ENCODE assay signal across 9 cellular contexts in genomic region chr11:31809857-31810778, GRCh38. TPM values are rescaled to one million over a fixed set of nuclear protein-coding genes. Genes with fewer than 3 reads are reported as not detected.
DNase-seq lines count a peak whose midpoint lies in the region; ATAC-seq and TF ChIP-seq lines count a peak whose summit lies in the region.
"Had no signal": no experiment of that assay in that cellular context is flagged by ENCODE, and none has a peak within 500 bp of the region (broad histone marks: within the 10 kb centered on the region; RNA-seq: fewer than 3 reads in every experiment).

No MANE protein-coding gene starts in this region.

- 2 to 3% methylated on average over 86 to 91 of the region's 91 CpGs for WGBS in aorta, 2 donors

- no peaks in the 10 kb centered on the region for H3K9me3 ChIP-seq in aorta (ENCODE audit: control insufficient read depth, low read length)

- H3K27ac Mint-ChIP-seq in chondrocyte (ENCODE audit: unreplicated experiment) = no peak overlapping the region

- no peak overlapping the region for H3K27ac ChIP-seq in aorta (ENCODE audit: low read depth in 1 of 2, low read length in 2 of 2)
- H3K27ac ChIP-seq: epithelial cell of prostate had no signal

- no peaks in the 10 kb centered on the region for H3K36me3 Mint-ChIP-seq in chondrocyte (ENCODE audit: low read depth)

- H3K36me3 ChIP-seq in aorta (ENCODE audit: control insufficient read depth in 1 of 2, insufficient read depth in 2 of 2, low read length in 1 of 2) = no peaks in the 10 kb centered on the region

- ATAC-seq in aorta (ENCODE audit: low FRiP score) (peak; percentile 27), HG03196 (IDR thresholded peaks at IDR 0.05; ENCODE audit: unreplicated experiment) (no peak)

- peak overlapping the region; percentile 28 to 32 for H3K4me3 ChIP-seq in aorta (ENCODE audit: low read length in 2 of 2)

- no peaks in the 10 kb centered on the region for H3K9me3 Mint-ChIP-seq in chondrocyte (ENCODE audit: low read depth)

- H3K4me1 ChIP-seq in aorta (ENCODE audit: control insufficient read depth in 1 of 2, insufficient read depth in 2 of 2, low read length in 2 of 2) = peaks cover 0 to 3% of the 10 kb centered on the region in 2 donors

- no peak for TF ChIP-seq CTCF in chondrocyte (IDR thresholded peaks at IDR 0.05)

- peaks cover 0 to 2% of the 10 kb centered on the region in 2 donors for H3K27me3 ChIP-seq in aorta (ENCODE audit: control insufficient read depth in 1 of 2, insufficient read depth in 2 of 2, low read length in 1 of 2)

- peaks cover 24% of the 10 kb centered on the region for H3K4me1 Mint-ChIP-seq in chondrocyte (ENCODE audit: low read depth)

- peaks cover 73% of the 10 kb centered on the region for H3K27me3 Mint-ChIP-seq in chondrocyte (ENCODE audit: low read depth)

- DNase-seq in NCI-H82 (lab: John Stamatoyannopoulos, UW) (peak; percentile 59), NCI-H82 treated with DMSO at 0.1 percent for 48 hours (lab: John Stamatoyannopoulos, UW; ENCODE audit: unreplicated experiment) (no peak), NCI-H526 treated with DMSO at 0.1 percent for 48 hours (lab: John Stamatoyannopoulos, UW) (peak; percentile 77), chondrocyte (ENCODE audit: low spot score) (no peak), lung microvascular endothelial cell (ENCODE audit: low read depth in 2 of 2) (peak; percentile 49 to 59), aorta (peak in 1 of 2 donors; percentile 83), ureter (ENCODE audit: low spot score) (no peak)

- intact Hi-C loops in aorta (cut with DNase I) = no loop called here

- peak overlapping the region; percentile 61 for H3K4me3 Mint-ChIP-seq in chondrocyte (ENCODE audit: unreplicated experiment)

RNA-seq across cellular contexts. Expression of gene PAX6, which starts 1.0 kb away (rescaled TPM):
- not detected in 3 replicates for total RNA-seq in chondrocyte
- total RNA-seq in lung microvascular endothelial cell = not detected in 2 replicates
- under 1 TPM in 1 of 2 donors, not detected in 1; 0.23 TPM for total RNA-seq in aorta
- under 1 TPM in 1 of 2 donors, not detected in 1; 0.38 TPM for polyA plus RNA-seq in aorta
- total RNA-seq in ureter = not detected

Comparison
In these comparisons a context has a peak if more than half of its experiments do, and no peak if none do; other contexts are left out.
1. DNase-seq: peak in NCI-H82 (single experiment), NCI-H526 treated with DMSO at 0.1 percent for 48 hours (single experiment) and lung microvascular endothelial cell (2 of 2); none in NCI-H82 treated with DMSO at 0.1 percent for 48 hours (single experiment), chondrocyte (single experiment) and ureter (single experiment).